ENCODE assay signal across 7 cellular contexts in genomic region chr4:49104231-49104930, GRCh38.
DNase-seq lines count a peak whose midpoint lies in the region; ATAC-seq and TF ChIP-seq lines count a peak whose summit lies in the region.
"Not testable (repeated sequence)": the region's sequence is repeated elsewhere in the genome, so short reads cannot be mapped to it uniquely, and the experiment has no call there.

No MANE protein-coding gene starts in this region.

- H3K27ac ChIP-seq in HUES48 (ENCODE audit: low read depth, low read length); mammary epithelial cell (ENCODE audit: insufficient read depth, low read depth, low read length); hepatocyte: not testable (repeated sequence)

- intact Hi-C loops in mammary epithelial cell (cut with micrococcal nuclease); sciatic nerve (cut with DNase I): not testable (repeated sequence)

- ATAC-seq in sciatic nerve, result peak; percentile 19

- not testable (repeated sequence) for H3K4me2 ChIP-seq in mammary epithelial cell (ENCODE audit: insufficient read depth, low read depth, low read length); hepatocyte

- H3K9me2 ChIP-seq in hepatocyte (replicated peaks; ENCODE audit: insufficient read depth), result not testable (repeated sequence)

- not testable (repeated sequence) for BruUV-seq in mammary epithelial cell (replicated peaks; lab: Mats Ljungman, UMichigan)

- peak; percentile 14 for DNase-seq in RKO (ENCODE audit: low spot score)
- DNase-seq in mammary epithelial cell, result peak; percentile 47
- DNase-seq in fibroblast of peridontal ligament (ENCODE audit: extremely low read depth), result peak; percentile 23
- DNase-seq in hepatocyte (ENCODE audit: low spot score), result peak; percentile 32
- peak; percentile 21 to 53 for DNase-seq in lung microvascular endothelial cell (ENCODE audit: low read depth in 2 of 2)
- DNase-seq in sciatic nerve (ENCODE audit: low spot score), result not testable (repeated sequence)

- H3K9me3 ChIP-seq in HUES48 (ENCODE audit: control insufficient read depth, insufficient read depth, low read length) (peaks cover 69% of the 10 kb centered on the region), mammary epithelial cell (replicated peaks; ENCODE audit: insufficient read depth, low read length) (peaks cover 63% of the 10 kb centered on the region), hepatocyte (ENCODE audit: low read depth) (peaks cover 15% of the 10 kb centered on the region)

- not testable (repeated sequence) for TF ChIP-seq CTCF in mammary epithelial cell (conservative IDR thresholded peaks at IDR 0.05 in 1 of 2, IDR thresholded peaks at IDR 0.05 in 1 of 2; ENCODE audit: extremely low read depth in 1 of 2, insufficient read depth in 1 of 2, low read depth in 1 of 2, low read length in 2 of 2); hepatocyte (IDR thresholded peaks at IDR 0.05; ENCODE audit: poor library complexity)

- not testable (repeated sequence) for H3K79me2 ChIP-seq in mammary epithelial cell (ENCODE audit: insufficient read depth, low read length); hepatocyte

- in situ Hi-C loops in mammary epithelial cell (cut with MboI; ENCODE audit: low sequenced_read_pairs in 2 of 2), result not testable (repeated sequence)

- not testable (repeated sequence) for H2AFZ ChIP-seq in mammary epithelial cell (ENCODE audit: low read depth, low read length); hepatocyte

- H3K4me3 ChIP-seq in HUES48 (ENCODE audit: low read depth, low read length), result peak overlapping the region; percentile 36
- H3K4me3 ChIP-seq in mammary epithelial cell (replicated peaks in 1 of 3; ENCODE audit: insufficient read depth in 1 of 3, low read depth in 2 of 3, low read length in 3 of 3); hepatocyte: not testable (repeated sequence)

- WGBS in mammary epithelial cell (ENCODE audit: low coverage, missing lambda C conversion rate), result 52% methylated on average over 17 of the region's 17 CpGs
- 64% methylated on average over 17 of the region's 17 CpGs for WGBS in hepatocyte (ENCODE audit: low lambda C conversion rate, missing lambda C conversion rate)

- H3K9ac ChIP-seq in HUES48 (ENCODE audit: low read depth, low read length); mammary epithelial cell (ENCODE audit: insufficient read depth, low read length): not testable (repeated sequence)

- not testable (repeated sequence) for H3K27me3 ChIP-seq in HUES48 (ENCODE audit: control insufficient read depth, insufficient read depth, low read length); mammary epithelial cell (ENCODE audit: insufficient read depth, low read length); hepatocyte

- H4K20me1 ChIP-seq in mammary epithelial cell (ENCODE audit: insufficient read depth, low read length); hepatocyte (ENCODE audit: insufficient read depth, poor library complexity, severe bottlenecking): not testable (repeated sequence)

- dilution Hi-C loops in mammary epithelial cell (cut with HindIII; ENCODE audit: low sequenced_read_pairs), result not testable (repeated sequence)

- not testable (repeated sequence) for H3K36me3 ChIP-seq in HUES48 (ENCODE audit: control insufficient read depth, insufficient read depth, low read length); mammary epithelial cell (ENCODE audit: insufficient read depth, low read length); hepatocyte (replicated peaks; ENCODE audit: insufficient read depth, low read depth)

- not testable (repeated sequence) for H3K4me1 ChIP-seq in HUES48 (ENCODE audit: control insufficient read depth, insufficient read depth, low read length); mammary epithelial cell (ENCODE audit: insufficient read depth, low read length); hepatocyte (ENCODE audit: insufficient read depth)

- CTCF ChIA-PET in mammary epithelial cell (lab: Charles Lee; ENCODE audit: low non-redundant PET), result not testable (repeated sequence)
